Comparison of ENCODE assay signal across 8 cellular contexts in the genomic region with DNA sequence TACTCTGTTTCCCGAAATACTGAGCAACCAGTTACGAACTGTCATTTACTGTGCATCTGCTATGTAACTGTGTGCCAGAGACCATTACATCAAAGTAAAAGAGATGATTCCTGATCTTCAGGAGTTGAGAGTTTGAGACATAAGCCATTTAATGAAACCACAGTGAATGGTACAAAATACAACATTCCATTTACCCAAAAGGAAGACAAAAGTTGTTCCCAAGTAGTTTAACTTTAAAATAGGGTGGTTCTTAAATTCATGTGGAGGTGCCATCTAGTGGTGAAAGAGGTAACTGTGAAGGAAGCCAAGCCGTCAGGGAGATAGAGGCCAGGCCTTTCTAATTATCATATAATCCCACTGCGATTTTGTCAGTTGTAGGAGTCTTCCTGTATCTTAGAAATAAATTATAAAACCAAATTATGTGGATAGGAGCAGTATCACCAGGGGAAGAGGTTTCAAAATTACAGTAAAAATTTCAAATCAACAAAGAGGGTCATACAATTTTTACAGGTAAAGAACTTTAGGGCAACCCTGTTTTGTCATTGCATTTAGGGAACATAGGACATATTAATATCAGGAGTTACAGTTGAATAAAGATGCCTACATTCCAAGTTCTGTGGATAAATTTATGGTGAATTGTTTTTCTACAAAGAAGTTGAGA.
DNase-seq lines count a peak whose midpoint lies in the region; ATAC-seq, FAIRE-seq and TF ChIP-seq lines count a peak whose summit lies in the region.

No MANE protein-coding gene starts in this region.

- TF ChIP-seq CTCF in AG04449 (IDR thresholded peaks at IDR 0.05; ENCODE audit: insufficient read depth, low read length, missing control alignments) (peak; percentile 54), WERI-Rb-1 (IDR thresholded peaks at IDR 0.05; ENCODE audit: low read depth, low read length) (peak; percentile 72), foreskin keratinocyte (conservative IDR thresholded peaks at IDR 0.05) (peak; percentile 87)

- peak; percentile 34 for ATAC-seq in foreskin keratinocyte
- no peak for ATAC-seq in HG02610 (IDR thresholded peaks at IDR 0.05; ENCODE audit: unreplicated experiment)

- POLR2A ChIA-PET in AG04449 (lab: Yijun Ruan, JAX) = no interaction called here

- H3K27ac ChIP-seq in WERI-Rb-1 (no peak overlapping the region), foreskin keratinocyte (no peak overlapping the region)

- H3K27me3 ChIP-seq in WERI-Rb-1 (ENCODE audit: insufficient read depth, low read depth, severe bottlenecking) = no peaks in the 10 kb centered on the region
- no peaks in the 10 kb centered on the region for H3K27me3 ChIP-seq in foreskin keratinocyte

- no peaks in the 10 kb centered on the region for H3K36me3 ChIP-seq in WERI-Rb-1

- no peak overlapping the region for H3K4me3 ChIP-seq in AG04449 (ENCODE audit: low read depth, low read length)
- H3K4me3 ChIP-seq in WERI-Rb-1 (ENCODE audit: low read depth, low read length) = no peak overlapping the region

- CTCF ChIA-PET in AG04449 (lab: Yijun Ruan, JAX) = interaction anchor here (0.8 to 5.1 kb wide), 18 partner anchors 10 to 372 kb away, joined by 3 to 52 read pairs (median 11); a partner anchor contains a TSS

- DNase-seq in AG04449 (ENCODE audit: low read depth, low spot score) = peak; percentile 12
- peak; percentile 61 for DNase-seq in NCI-H1694 (lab: John Stamatoyannopoulos, UW)
- DNase-seq in WERI-Rb-1 = peak; percentile 54
- DNase-seq in foreskin keratinocyte = peak; percentile 17 to 47
- DNase-seq in pons (ENCODE audit: low spot score) = peak; percentile 64
- no peak for DNase-seq in NK-92 (lab: John Stamatoyannopoulos, UW; ENCODE audit: unreplicated experiment)

- H3K9me3 ChIP-seq in WERI-Rb-1 (ENCODE audit: severe bottlenecking) = no peaks in the 10 kb centered on the region

- peak; percentile 74 for FAIRE-seq in G401.6 (lab: Jason Lieb, UNC)

- no peaks in the 10 kb centered on the region for H3K4me1 ChIP-seq in foreskin keratinocyte
